ENCODE assay signal across 1 cellular context in the genomic region with DNA sequence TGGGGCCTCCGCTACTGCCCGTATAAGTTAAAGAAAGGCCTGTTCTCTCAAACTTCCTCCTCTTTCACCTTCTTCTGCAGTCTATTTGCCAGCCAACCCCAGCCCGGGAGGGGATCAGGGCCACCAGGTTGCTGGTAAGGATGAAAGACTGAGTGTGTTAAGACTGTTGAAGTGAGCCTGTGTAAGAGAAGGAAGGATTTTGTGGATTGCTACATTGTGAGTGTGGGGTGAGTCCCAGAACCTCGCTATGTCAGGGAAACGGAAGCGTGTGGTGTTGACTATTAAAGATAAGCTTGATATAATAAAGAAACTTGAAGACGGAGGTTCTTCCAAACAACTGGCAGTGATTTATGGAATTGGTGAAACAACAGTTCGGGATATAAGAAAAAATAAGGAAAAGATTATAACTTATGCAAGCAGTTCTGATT.
TF ChIP-seq lines count a peak whose summit lies in the region.

No MANE protein-coding gene starts in this region.

TF ChIP-seq in A549, 52 proteins besides CTCF, POLR2A, EP300 and RAD21 (continued from another document):
- TF ChIP-seq, protein P1, sequence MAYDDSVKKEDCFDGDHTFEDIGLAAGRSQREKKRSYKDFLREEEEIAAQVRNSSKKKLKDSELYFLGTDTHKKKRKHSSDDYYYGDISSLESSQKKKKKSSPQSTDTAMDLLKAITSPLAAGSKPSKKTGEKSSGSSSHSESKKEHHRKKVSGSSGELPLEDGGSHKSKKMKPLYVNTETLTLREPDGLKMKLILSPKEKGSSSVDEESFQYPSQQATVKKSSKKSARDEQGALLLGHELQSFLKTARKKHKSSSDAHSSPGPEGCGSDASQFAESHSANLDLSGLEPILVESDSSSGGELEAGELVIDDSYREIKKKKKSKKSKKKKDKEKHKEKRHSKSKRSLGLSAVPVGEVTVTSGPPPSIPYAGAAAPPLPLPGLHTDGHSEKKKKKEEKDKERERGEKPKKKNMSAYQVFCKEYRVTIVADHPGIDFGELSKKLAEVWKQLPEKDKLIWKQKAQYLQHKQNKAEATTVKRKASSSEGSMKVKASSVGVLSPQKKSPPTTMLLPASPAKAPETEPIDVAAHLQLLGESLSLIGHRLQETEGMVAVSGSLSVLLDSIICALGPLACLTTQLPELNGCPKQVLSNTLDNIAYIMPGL (CRISPR knock-in tag; IDR thresholded peaks at IDR 0.05; ENCODE audit: borderline replicate concordance) = no peak
- TF ChIP-seq ESRRA (IDR thresholded peaks at IDR 0.05; ENCODE audit: borderline replicate concordance, low read length) = no peak
- no peak for TF ChIP-seq POLR2AphosphoS2 (conservative IDR thresholded peaks at IDR 0.05; ENCODE audit: low read length)
- no peak for TF ChIP-seq NFE2L2 (conservative IDR thresholded peaks at IDR 0.05; ENCODE audit: low read length)
- no peak for TF ChIP-seq ZC3H11A (IDR thresholded peaks at IDR 0.05)
TF ChIP-seq in A549: peak in this region for 0.
